In genomic region chr2:176136375-176137248, GRCh38 we compare ENCODE assay signal across 6 cellular contexts. TPM values are rescaled to one million over a fixed set of nuclear protein-coding genes. Genes with fewer than 3 reads are reported as not detected.
DNase-seq lines count a peak whose midpoint lies in the region; ATAC-seq and TF ChIP-seq lines count a peak whose summit lies in the region.

No MANE protein-coding gene starts in this region.

- H3K36me3 ChIP-seq in mesendoderm (ENCODE audit: control insufficient read depth, insufficient read depth, low read length): no peaks in the 10 kb centered on the region

- H3K18ac ChIP-seq in mesendoderm (ENCODE audit: low read length): no peak overlapping the region

- POLR2A ChIA-PET in CD4-positive, alpha-beta T cell (lab: Charles Lee): no interaction called here
- POLR2A ChIA-PET in RWPE1 (lab: Yijun Ruan, JAX; ENCODE audit: low non-redundant PET): no interaction called here
- POLR2A ChIA-PET in activated CD8-positive, alpha-beta T cell treated with anti-CD3 and anti-CD28 coated beads for 36 hours (lab: Charles Lee): no interaction called here

- intact Hi-C loops in CD4-positive, alpha-beta T cell (cut with DNase I, micrococcal nuclease): loop anchor here in 1 of 2 experiments (10.0 kb wide), 1 partner anchor 1278 kb away; no protein-coding TSS in a partner anchor
- intact Hi-C loops in activated CD8-positive, alpha-beta T cell treated with anti-CD3 and anti-CD28 coated beads for 36 hours (cut with micrococcal nuclease): no loop called here

- peak overlapping the region; percentile 14 for H3K4me3 ChIP-seq in mesendoderm (ENCODE audit: low read length)

- peak overlapping the region; percentile 44 for H3K4me2 ChIP-seq in mesendoderm (ENCODE audit: low read length)

- peaks cover 14% of the 10 kb centered on the region for H3K9me3 ChIP-seq in CD4-positive, alpha-beta T cell (ENCODE audit: control insufficient read depth, low read length)

- peaks cover 3% of the 10 kb centered on the region for H3K36me3 Mint-ChIP-seq in CD4-positive, alpha-beta T cell (ENCODE audit: low read depth)
- H3K36me3 Mint-ChIP-seq in activated CD8-positive, alpha-beta T cell treated with anti-CD3 and anti-CD28 coated beads for 36 hours (ENCODE audit: low read depth): peaks cover 5% of the 10 kb centered on the region

- DNase-seq in CD4-positive, alpha-beta T cell: no peak
- no peak for DNase-seq in RWPE1 (ENCODE audit: low spot score)
- peak; percentile 46 for DNase-seq in mesendoderm
- DNase-seq in HPDE6-E6E7 (ENCODE audit: extremely low spot score): no peak
- DNase-seq in activated effector memory CD4-positive, alpha-beta T cell treated with anti-CD3 and anti-CD28 coated beads, Interleukin-2, amount 50 U/mL, for 16 hours: no peak
- no peak for DNase-seq in activated CD8-positive, alpha-beta T cell treated with anti-CD3 and anti-CD28 coated beads for 36 hours

- H3K27ac ChIP-seq in CD4-positive, alpha-beta T cell (ENCODE audit: low read depth, low read length): no peak overlapping the region
- H3K27ac ChIP-seq in RWPE1 (peak overlapping the region; percentile 83), mesendoderm (ENCODE audit: low read depth, low read length) (no peak overlapping the region)

- H3K27me3 ChIP-seq in CD4-positive, alpha-beta T cell (ENCODE audit: control insufficient read depth, insufficient read depth, low read length): peaks cover 98% of the 10 kb centered on the region
- H3K27me3 ChIP-seq in mesendoderm (ENCODE audit: insufficient read depth, low read length, poor library complexity): peaks cover 82% of the 10 kb centered on the region

- no peak overlapping the region for H2BK120ac ChIP-seq in mesendoderm (ENCODE audit: low read depth, low read length)

- H3K27ac Mint-ChIP-seq in CD4-positive, alpha-beta T cell: no peak overlapping the region
- no peak overlapping the region for H3K27ac Mint-ChIP-seq in activated CD8-positive, alpha-beta T cell treated with anti-CD3 and anti-CD28 coated beads for 36 hours

- ATAC-seq in CD4-positive, alpha-beta T cell (ENCODE audit: poor library complexity): no peak
- ATAC-seq in activated CD8-positive, alpha-beta T cell treated with anti-CD3 and anti-CD28 coated beads for 36 hours: no peak

- H2BK15ac ChIP-seq in mesendoderm (replicated peaks; ENCODE audit: low read depth): no peak overlapping the region

- no peak for TF ChIP-seq CTCF in CD4-positive, alpha-beta T cell (IDR thresholded peaks at IDR 0.05)
- TF ChIP-seq CTCF in RWPE1 (conservative IDR thresholded peaks at IDR 0.05; ENCODE audit: low read depth): no peak
- no peak for TF ChIP-seq CTCF in activated CD8-positive, alpha-beta T cell treated with anti-CD3 and anti-CD28 coated beads for 36 hours (IDR thresholded peaks at IDR 0.05)

- CTCF ChIA-PET in CD4-positive, alpha-beta T cell (lab: Charles Lee): no interaction called here
- CTCF ChIA-PET in RWPE1 (lab: Yijun Ruan, JAX): interaction anchor here (0.6 to 1.5 kb wide), 8 partner anchors 10 to 517 kb away, joined by 3 to 9 read pairs (median 4); no protein-coding TSS in a partner anchor
- CTCF ChIA-PET in activated CD8-positive, alpha-beta T cell treated with anti-CD3 and anti-CD28 coated beads for 36 hours (lab: Charles Lee): interaction anchor here (0.8 to 5.4 kb wide), 4 partner anchors 9 to 515 kb away, joined by 3 to 33 read pairs (median 4); no protein-coding TSS in a partner anchor

- peaks cover 49% of the 10 kb centered on the region for H3K4me1 Mint-ChIP-seq in CD4-positive, alpha-beta T cell (ENCODE audit: low read depth)
- H3K4me1 Mint-ChIP-seq in activated CD8-positive, alpha-beta T cell treated with anti-CD3 and anti-CD28 coated beads for 36 hours (ENCODE audit: low read depth): peaks cover 33% of the 10 kb centered on the region

- H3K4ac ChIP-seq in mesendoderm (ENCODE audit: low read depth, low read length): no peak overlapping the region

- H3K79me1 ChIP-seq in mesendoderm (ENCODE audit: low read length): no peaks in the 10 kb centered on the region

- H2AK5ac ChIP-seq in mesendoderm (ENCODE audit: low read length): no peak overlapping the region

- H3K4me1 ChIP-seq in mesendoderm (ENCODE audit: control insufficient read depth, low read depth, low read length): no peaks in the 10 kb centered on the region

- no peak overlapping the region for H4K5ac ChIP-seq in mesendoderm (ENCODE audit: low read length)

- H3K27me3 Mint-ChIP-seq in CD4-positive, alpha-beta T cell: peaks cover 95% of the 10 kb centered on the region
- peaks cover 80% of the 10 kb centered on the region for H3K27me3 Mint-ChIP-seq in activated CD8-positive, alpha-beta T cell treated with anti-CD3 and anti-CD28 coated beads for 36 hours

- no peak overlapping the region for H4K8ac ChIP-seq in mesendoderm (ENCODE audit: low read depth, low read length)

- no peaks in the 10 kb centered on the region for H3K79me2 ChIP-seq in mesendoderm (ENCODE audit: control insufficient read depth, insufficient read depth, low read length)

- peak overlapping the region; percentile 25 for H3K9ac ChIP-seq in mesendoderm (ENCODE audit: low read length)

- peak overlapping the region; percentile 44 for H3K4me3 Mint-ChIP-seq in CD4-positive, alpha-beta T cell
- H3K4me3 Mint-ChIP-seq in activated CD8-positive, alpha-beta T cell treated with anti-CD3 and anti-CD28 coated beads for 36 hours: no peak overlapping the region

- H2BK5ac ChIP-seq in mesendoderm (ENCODE audit: low read length): no peak overlapping the region

- peak overlapping the region; percentile 32 for H3K56ac ChIP-seq in mesendoderm (ENCODE audit: low read length)

- H3K23ac ChIP-seq in mesendoderm (ENCODE audit: low read length): no peak overlapping the region

- peaks cover 4% of the 10 kb centered on the region for H3K9me3 Mint-ChIP-seq in CD4-positive, alpha-beta T cell
- H3K9me3 Mint-ChIP-seq in activated CD8-positive, alpha-beta T cell treated with anti-CD3 and anti-CD28 coated beads for 36 hours: no peaks in the 10 kb centered on the region

- WGBS in mesendoderm (ENCODE audit: extremely low coverage, insufficient coverage, low lambda C conversion rate): no CpG with 5 or more reads among the region's 71 CpGs

RNA-seq across cellular contexts. Expression of gene HOXD8, which starts 7.1 kb away (rescaled TPM):
- not detected for total RNA-seq in CD4-positive, alpha-beta T cell
- not detected for polyA plus RNA-seq in mesendoderm (2013, experiment 1 of 2)
- not detected for polyA plus RNA-seq in mesendoderm (2013, experiment 2 of 2)
- total RNA-seq in activated CD8-positive, alpha-beta T cell treated with anti-CD3 and anti-CD28 coated beads for 36 hours: not detected

RNA-seq across cellular contexts. Expression of gene HOXD9, which starts 14.1 kb away (rescaled TPM):
- not detected for total RNA-seq in CD4-positive, alpha-beta T cell
- not detected for polyA plus RNA-seq in mesendoderm (2013, experiment 1 of 2)
- polyA plus RNA-seq in mesendoderm (2013, experiment 2 of 2): not detected
- not detected for total RNA-seq in activated CD8-positive, alpha-beta T cell treated with anti-CD3 and anti-CD28 coated beads for 36 hours

RNA-seq across cellular contexts. Expression of gene HOXD4, which starts 14.7 kb away (rescaled TPM):
- not detected for total RNA-seq in CD4-positive, alpha-beta T cell
- not detected for polyA plus RNA-seq in mesendoderm (2013, experiment 1 of 2)
- not detected for polyA plus RNA-seq in mesendoderm (2013, experiment 2 of 2)
- not detected for total RNA-seq in activated CD8-positive, alpha-beta T cell treated with anti-CD3 and anti-CD28 coated beads for 36 hours

RNA-seq across cellular contexts. Expression of gene HOXD10, which starts 20.0 kb away (rescaled TPM):
- total RNA-seq in CD4-positive, alpha-beta T cell: not detected
- not detected for polyA plus RNA-seq in mesendoderm (2013, experiment 1 of 2)
- polyA plus RNA-seq in mesendoderm (2013, experiment 2 of 2): not detected
- total RNA-seq in activated CD8-positive, alpha-beta T cell treated with anti-CD3 and anti-CD28 coated beads for 36 hours: not detected

RNA-seq across cellular contexts. Expression of gene HOXD3, which starts 20.5 kb away (rescaled TPM):
- not detected for total RNA-seq in CD4-positive, alpha-beta T cell
- not detected for polyA plus RNA-seq in mesendoderm (2013, experiment 1 of 2)
- not detected for polyA plus RNA-seq in mesendoderm (2013, experiment 2 of 2)
- not detected for total RNA-seq in activated CD8-positive, alpha-beta T cell treated with anti-CD3 and anti-CD28 coated beads for 36 hours
